13 cellular contexts compared by ENCODE assay signal in the genomic region with DNA sequence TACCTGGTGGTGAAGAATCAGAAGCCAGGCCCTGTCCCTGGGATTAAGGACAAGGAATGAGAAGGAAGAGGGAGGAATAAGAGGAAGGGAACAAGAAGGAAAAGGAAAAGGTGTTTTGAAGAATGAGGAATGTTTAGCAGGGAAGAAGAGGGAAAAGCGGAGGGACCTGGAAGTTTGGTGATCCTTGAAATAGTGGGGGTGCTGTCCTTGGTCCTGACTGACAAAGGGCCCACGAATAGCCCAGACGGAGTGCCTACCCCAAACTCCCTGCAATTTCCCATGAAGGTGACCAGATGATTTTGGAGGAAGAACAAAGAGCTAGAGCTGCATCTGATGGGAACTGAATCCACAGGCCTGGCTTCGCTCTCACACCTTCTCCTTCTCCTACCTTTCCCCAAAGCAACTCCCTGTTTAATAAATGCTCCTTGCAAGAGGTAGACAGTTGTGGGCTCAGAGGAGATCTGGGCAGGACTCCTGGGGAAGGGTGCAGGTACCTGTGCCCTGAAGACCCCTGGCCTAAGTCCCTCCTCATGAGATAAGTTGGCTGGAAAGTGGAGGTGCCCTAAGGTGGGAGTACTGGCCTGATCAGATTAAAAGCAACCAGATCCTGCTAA. TPM values are rescaled to one million over a fixed set of nuclear protein-coding genes. Genes with fewer than 3 reads are reported as not detected.
A peak's percentile ranks its signal among the peaks of the same experiment; 100 is the strongest.
DNase-seq lines count a peak whose midpoint lies in the region; ATAC-seq, FAIRE-seq and TF ChIP-seq lines count a peak whose summit lies in the region.
"Had no signal": no experiment of that assay in that cellular context is flagged by ENCODE, and none has a peak within 500 bp of the region (broad histone marks: within the 10 kb centered on the region; RNA-seq: fewer than 3 reads in every experiment).

No MANE protein-coding gene starts in this region.

- no TSS peak for BruUV-seq in HepG2 (replicated peaks; lab: Mats Ljungman, UMichigan)

- H3K4me3 Mint-ChIP-seq in activated naive CD8-positive, alpha-beta T cell treated with anti-CD3 and anti-CD28 coated beads for 36 hours = no peak overlapping the region
- H3K4me3 Mint-ChIP-seq: activated T-cell treated with anti-CD3 and anti-CD28 coated beads, Interleukin-2, amount 50 U/mL, for 72 hours had no signal

- DNase-seq in HepG2 (ENCODE audit: low spot score) = no peak
- no peak for DNase-seq in right lobe of liver
- no peak for DNase-seq in WERI-Rb-1
- DNase-seq in hepatocyte (ENCODE audit: low spot score) = peak; percentile 49
- no peak for DNase-seq in activated naive CD8-positive, alpha-beta T cell treated with anti-CD3 and anti-CD28 coated beads for 36 hours
- DNase-seq in RPMI8226 = no peak
- DNase-seq: activated CD4-positive, alpha-beta T cell treated with anti-CD3 and anti-CD28 coated beads for 4 hours; activated T-cell treated with anti-CD3 and anti-CD28 coated beads, Interleukin-2, amount 50 U/mL, for 72 hours; body of pancreas; stimulated activated naive CD4-positive, alpha-beta T cell had no signal

- no peaks in the 10 kb centered on the region for H4K20me1 ChIP-seq in HepG2 (ENCODE audit: insufficient read depth, low read length)
- no peaks in the 10 kb centered on the region for H4K20me1 ChIP-seq in hepatocyte (ENCODE audit: insufficient read depth, poor library complexity, severe bottlenecking)

- H3K4me3 ChIP-seq in HepG2 (replicated peaks in 1 of 3; ENCODE audit: insufficient read depth in 1 of 3, low read depth in 2 of 3, low read length in 3 of 3) = no peak overlapping the region
- H3K4me3 ChIP-seq in right lobe of liver = no peak overlapping the region
- no peak overlapping the region for H3K4me3 ChIP-seq in WERI-Rb-1 (ENCODE audit: low read depth, low read length)
- no peak overlapping the region for H3K4me3 ChIP-seq in hepatocyte
- H3K4me3 ChIP-seq: body of pancreas had no signal

- no peak overlapping the region for H3K27ac Mint-ChIP-seq in activated naive CD8-positive, alpha-beta T cell treated with anti-CD3 and anti-CD28 coated beads for 36 hours
- H3K27ac Mint-ChIP-seq: activated T-cell treated with anti-CD3 and anti-CD28 coated beads, Interleukin-2, amount 50 U/mL, for 72 hours had no signal

- CTCF ChIA-PET in HepG2 (lab: Yijun Ruan, JAX; ENCODE audit: low intra/inter-chr PET ratio, low total read pairs) = no interaction called here

- H3K79me2 ChIP-seq in HepG2 (ENCODE audit: insufficient read depth, low read length) (no peaks in the 10 kb centered on the region), hepatocyte (no peaks in the 10 kb centered on the region)

- no peaks in the 10 kb centered on the region for H3K4me1 ChIP-seq in HepG2 (ENCODE audit: insufficient read depth, low read length)
- H3K4me1 ChIP-seq in right lobe of liver = no peaks in the 10 kb centered on the region
- no peaks in the 10 kb centered on the region for H3K4me1 ChIP-seq in hepatocyte (ENCODE audit: insufficient read depth)
- H3K4me1 ChIP-seq: body of pancreas had no signal

- TF ChIP-seq POLR2A in HepG2 (IDR thresholded peaks at IDR 0.05; ENCODE audit: insufficient read depth in 1 of 2, low read depth in 2 of 2, low read length in 2 of 2) (no peak), right lobe of liver (IDR thresholded peaks at IDR 0.05) (no peak)

- H3K27me3 ChIP-seq in HepG2 (ENCODE audit: control insufficient read depth in 1 of 2, insufficient read depth in 2 of 2, low read length in 2 of 2) (peaks cover 2 to 43% of the 10 kb centered on the region in 2 experiments; a peak in 4 of 5 replicates), right lobe of liver (no peaks in the 10 kb centered on the region), WERI-Rb-1 (ENCODE audit: insufficient read depth, low read depth, severe bottlenecking) (no peaks in the 10 kb centered on the region), hepatocyte (peaks cover 67% of the 10 kb centered on the region)
- H3K27me3 ChIP-seq: body of pancreas had no signal

- in situ Hi-C loops in HepG2 (cut with HindIII; ENCODE audit: extremely low pct_ligation_motif_present, low pct_unique_long_range_greater_than_20kb) = no loop called here

- no peak for FAIRE-seq in HepG2 (lab: Jason Lieb, UNC)

- no peaks in the 10 kb centered on the region for H3K36me3 Mint-ChIP-seq in activated naive CD8-positive, alpha-beta T cell treated with anti-CD3 and anti-CD28 coated beads for 36 hours

- no peak for TF ChIP-seq EP300 in HepG2 (IDR thresholded peaks at IDR 0.05; ENCODE audit: low read depth in 2 of 2, low read length in 2 of 2)
- TF ChIP-seq EP300 in HepG2 (CRISPR knock-in tag; IDR thresholded peaks at IDR 0.05; ENCODE audit: borderline replicate concordance) = no peak

- H2AFZ ChIP-seq in HepG2 (ENCODE audit: low read length) = no peak overlapping the region
- no peak overlapping the region for H2AFZ ChIP-seq in hepatocyte

- TF ChIP-seq CTCF in HepG2 (CRISPR knock-in tag; IDR thresholded peaks at IDR 0.05) (no peak), right lobe of liver (IDR thresholded peaks at IDR 0.05) (no peak), WERI-Rb-1 (IDR thresholded peaks at IDR 0.05; ENCODE audit: low read depth, low read length) (no peak), hepatocyte (IDR thresholded peaks at IDR 0.05; ENCODE audit: poor library complexity) (no peak)

- H3K9ac ChIP-seq in HepG2 (ENCODE audit: insufficient read depth, low read depth, low read length) = no peak overlapping the region

- no peaks in the 10 kb centered on the region for H3K9me2 ChIP-seq in hepatocyte (replicated peaks; ENCODE audit: insufficient read depth)

- ATAC-seq in HepG2 = no peak; the same call in 2 of the 3 replicates
- no peak for ATAC-seq in right lobe of liver
- ATAC-seq in HG03045 (IDR thresholded peaks at IDR 0.05; ENCODE audit: unreplicated experiment) = no peak
- ATAC-seq in HG03097 (IDR thresholded peaks at IDR 0.05; ENCODE audit: low FRiP score, unreplicated experiment) = no peak
- ATAC-seq: activated T-cell treated with anti-CD3 and anti-CD28 coated beads, Interleukin-2, amount 50 U/mL, for 72 hours; body of pancreas had no signal

- H3K4me1 Mint-ChIP-seq in activated naive CD8-positive, alpha-beta T cell treated with anti-CD3 and anti-CD28 coated beads for 36 hours = no peaks in the 10 kb centered on the region

- no peak overlapping the region for H3K4me2 ChIP-seq in HepG2 (ENCODE audit: low read depth, low read length)
- no peak overlapping the region for H3K4me2 ChIP-seq in hepatocyte

- H3K27ac ChIP-seq in HepG2 (ENCODE audit: extremely low read length, insufficient read depth, low read length) (no peak overlapping the region), right lobe of liver (no peak overlapping the region), WERI-Rb-1 (peak overlapping the region; percentile 3; the same call in 1 of the 2 replicates), hepatocyte (no peak overlapping the region)
- H3K27ac ChIP-seq: body of pancreas had no signal

- POLR2A ChIA-PET in HepG2 (lab: Yijun Ruan, JAX) = no interaction called here

- no peak for TF ChIP-seq RAD21 in HepG2 (CRISPR knock-in tag; IDR thresholded peaks at IDR 0.05)

- H3K27me3 Mint-ChIP-seq in activated naive CD8-positive, alpha-beta T cell treated with anti-CD3 and anti-CD28 coated beads for 36 hours = peaks cover 29% of the 10 kb centered on the region

- no peaks in the 10 kb centered on the region for H3K36me3 ChIP-seq in HepG2 (replicated peaks in 1 of 2; ENCODE audit: control insufficient read depth in 1 of 2, insufficient read depth in 2 of 2, low read length in 2 of 2)
- no peaks in the 10 kb centered on the region for H3K36me3 ChIP-seq in right lobe of liver
- no peaks in the 10 kb centered on the region for H3K36me3 ChIP-seq in WERI-Rb-1
- H3K36me3 ChIP-seq in hepatocyte (replicated peaks; ENCODE audit: insufficient read depth, low read depth) = no peaks in the 10 kb centered on the region

- H3K9me3 Mint-ChIP-seq in activated naive CD8-positive, alpha-beta T cell treated with anti-CD3 and anti-CD28 coated beads for 36 hours = no peaks in the 10 kb centered on the region
- H3K9me3 Mint-ChIP-seq: activated T-cell treated with anti-CD3 and anti-CD28 coated beads, Interleukin-2, amount 50 U/mL, for 72 hours had no signal

- intact Hi-C loops in HepG2 (cut with micrococcal nuclease; ENCODE audit: unreplicated experiment) (no loop called here), right lobe of liver (cut with DNase I) (no loop called here)

- 7% methylated on average over 4 of the region's 4 CpGs for WGBS in HepG2 (ENCODE audit: low lambda C conversion rate)
- WGBS in right lobe of liver (ENCODE audit: insufficient coverage, low coverage, low lambda C conversion rate, missing lambda C conversion rate) = 17% methylated on average over 4 of the region's 4 CpGs
- WGBS in hepatocyte (ENCODE audit: low lambda C conversion rate, missing lambda C conversion rate) = 26% methylated on average over 4 of the region's 4 CpGs

- no peaks in the 10 kb centered on the region for H3K9me3 ChIP-seq in HepG2 (ENCODE audit: low read length)
- H3K9me3 ChIP-seq in right lobe of liver = no peaks in the 10 kb centered on the region
- no peaks in the 10 kb centered on the region for H3K9me3 ChIP-seq in WERI-Rb-1 (ENCODE audit: severe bottlenecking)
- H3K9me3 ChIP-seq in hepatocyte (ENCODE audit: low read depth) = no peaks in the 10 kb centered on the region
- H3K9me3 ChIP-seq: body of pancreas had no signal

RNA-seq across cellular contexts. Expression of a gene that starts 19.3 kb away (rescaled TPM):
- total RNA-seq in HepG2 (2016; rRNA removed; fragmentation: Illumina TruSeq; extraction: Trizol) (18.0 and 27.7 TPM in 2 replicates), right lobe of liver (1 to 10 TPM in 1 of 6 experiments, under 1 TPM in 5; 0.22 to 1.1 (median 0.57) TPM), hepatocyte (31.9 and 34.8 TPM in 2 replicates)
- 8.5 and 8.9 TPM in 2 replicates for total RNA-seq in HepG2 (2016; cell fraction: cytosol; rRNA removed; fragmentation: Illumina TruSeq; extraction: Trizol; ENCODE audit: low read depth)
- total RNA-seq in HepG2 (2016; cell fraction: insoluble cytoplasmic fraction; rRNA removed; fragmentation: Illumina TruSeq; extraction: Trizol) = 14.9 and 26.2 TPM in 2 replicates
- total RNA-seq in HepG2 (2016; cell fraction: membrane; rRNA removed; fragmentation: Illumina TruSeq; extraction: Trizol) = 21.1 and 23.2 TPM in 2 replicates
- 32.0 and 35.5 TPM in 2 replicates for total RNA-seq in HepG2 (2016; cell fraction: nucleus; rRNA removed; fragmentation: Illumina TruSeq; extraction: Trizol)
- polyA plus RNA-seq in HepG2 (2011; rRNA removed) (16.7 and 16.8 TPM in 2 replicates), hepatocyte (18.2 and 19.5 TPM in 2 replicates)
- 12.0 and 21.9 TPM in 2 replicates for polyA plus RNA-seq in HepG2 (2011; cell fraction: cytosol; rRNA removed)
- 46.9 and 60.7 TPM in 2 replicates for polyA plus RNA-seq in HepG2 (2011; cell fraction: nucleus; rRNA removed)
- polyA plus RNA-seq in HepG2 (2012) = 10.6 and 15.7 TPM in 2 replicates
- 6.1 and 8.0 TPM in 2 replicates for polyA plus RNA-seq in HepG2 (2016; cell fraction: cytosol; fragmentation: Illumina TruSeq; extraction: Trizol; ENCODE audit: low read depth)
- polyA plus RNA-seq in HepG2 (2016; cell fraction: insoluble cytoplasmic fraction; fragmentation: Illumina TruSeq; extraction: Trizol; ENCODE audit: low read depth) = 14.9 and 20.6 TPM in 2 replicates
- polyA plus RNA-seq in HepG2 (2016; cell fraction: membrane; fragmentation: Illumina TruSeq; extraction: Trizol; ENCODE audit: low read depth) = 16.2 and 17.5 TPM in 2 replicates
- polyA plus RNA-seq in HepG2 (2016; cell fraction: nucleus; fragmentation: Illumina TruSeq; extraction: Trizol; ENCODE audit: insufficient read depth, low read depth) = 52.2 and 57.1 TPM in 2 replicates
- 32.5 and 65.2 TPM in 2 replicates for polyA minus RNA-seq in HepG2 (2011; rRNA and poly(A)+ RNA removed; ENCODE audit: low replicate concordance)
- 8.6 and 15.6 TPM in 2 replicates for polyA minus RNA-seq in HepG2 (2011; cell fraction: cytosol; rRNA and poly(A)+ RNA removed)
- polyA minus RNA-seq in HepG2 (2011; cell fraction: nucleus; rRNA and poly(A)+ RNA removed) = 36.6 and 46.4 TPM in 2 replicates
- total RNA-seq in activated naive CD8-positive, alpha-beta T cell treated with anti-CD3 and anti-CD28 coated beads for 36 hours = under 1 TPM; 0.25 to 0.28 TPM

RNA-seq across cellular contexts. Expression of a gene that starts 50.0 kb away (rescaled TPM):
- total RNA-seq in HepG2 (2016; rRNA removed; fragmentation: Illumina TruSeq; extraction: Trizol) = 11.9 and 16.8 TPM in 2 replicates
- total RNA-seq in HepG2 (2016; cell fraction: cytosol; rRNA removed; fragmentation: Illumina TruSeq; extraction: Trizol; ENCODE audit: low read depth) = 2.4 and 4.1 TPM in 2 replicates
- 10.6 and 15.0 TPM in 2 replicates for total RNA-seq in HepG2 (2016; cell fraction: insoluble cytoplasmic fraction; rRNA removed; fragmentation: Illumina TruSeq; extraction: Trizol)
- total RNA-seq in HepG2 (2016; cell fraction: membrane; rRNA removed; fragmentation: Illumina TruSeq; extraction: Trizol) = 9.3 and 10.0 TPM in 2 replicates
- 18.9 and 21.6 TPM in 2 replicates for total RNA-seq in HepG2 (2016; cell fraction: nucleus; rRNA removed; fragmentation: Illumina TruSeq; extraction: Trizol)
- 71.5 and 86.1 TPM in 2 replicates for polyA plus RNA-seq in HepG2 (2011; rRNA removed)
- polyA plus RNA-seq in HepG2 (2011; cell fraction: cytosol; rRNA removed) = 38.5 and 39.6 TPM in 2 replicates
- polyA plus RNA-seq in HepG2 (2011; cell fraction: nucleus; rRNA removed) = 337 and 354 TPM in 2 replicates
- polyA plus RNA-seq in HepG2 (2012) = 24.0 and 38.4 TPM in 2 replicates
- polyA plus RNA-seq in HepG2 (2016; cell fraction: cytosol; fragmentation: Illumina TruSeq; extraction: Trizol; ENCODE audit: low read depth) = 3.0 and 4.5 TPM in 2 replicates
- polyA plus RNA-seq in HepG2 (2016; cell fraction: insoluble cytoplasmic fraction; fragmentation: Illumina TruSeq; extraction: Trizol; ENCODE audit: low read depth) = 14.7 and 15.8 TPM in 2 replicates
- 9.2 and 10.1 TPM in 2 replicates for polyA plus RNA-seq in HepG2 (2016; cell fraction: membrane; fragmentation: Illumina TruSeq; extraction: Trizol; ENCODE audit: low read depth)
- polyA plus RNA-seq in HepG2 (2016; cell fraction: nucleus; fragmentation: Illumina TruSeq; extraction: Trizol; ENCODE audit: insufficient read depth, low read depth) = 49.5 and 57.7 TPM in 2 replicates
- 78.6 and 219 TPM in 2 replicates for polyA minus RNA-seq in HepG2 (2011; rRNA and poly(A)+ RNA removed; ENCODE audit: low replicate concordance)
- polyA minus RNA-seq in HepG2 (2011; cell fraction: cytosol; rRNA and poly(A)+ RNA removed) = 20.9 and 30.7 TPM in 2 replicates
- polyA minus RNA-seq in HepG2 (2011; cell fraction: nucleus; rRNA and poly(A)+ RNA removed) = 46.2 and 58.2 TPM in 2 replicates
- total RNA-seq in right lobe of liver = 10 to 100 TPM in 2 of 6 experiments, 1 to 10 TPM in 4; 4.0 to 17.0 (median 7.6) TPM
- total RNA-seq in hepatocyte = 92.4 and 102 TPM in 2 replicates
- 93.6 and 126 TPM in 2 replicates for polyA plus RNA-seq in hepatocyte
- 10 to 100 TPM; 12.6 to 13.9 TPM for total RNA-seq in activated naive CD8-positive, alpha-beta T cell treated with anti-CD3 and anti-CD28 coated beads for 36 hours

RNA-seq across cellular contexts. Expression of a gene that starts 50.1 kb away (rescaled TPM):
- total RNA-seq in HepG2 (2016; rRNA removed; fragmentation: Illumina TruSeq; extraction: Trizol) (0.07 TPM in 2 replicates), right lobe of liver (under 1 TPM; 0.12 to 0.60 (median 0.27) TPM), hepatocyte (0.24 TPM in 1 of 2 replicates, not detected in the other)
- not detected in 2 replicates for total RNA-seq in HepG2 (2016; cell fraction: cytosol; rRNA removed; fragmentation: Illumina TruSeq; extraction: Trizol; ENCODE audit: low read depth)
- 0.09 TPM in 1 of 2 replicates, not detected in the other for total RNA-seq in HepG2 (2016; cell fraction: insoluble cytoplasmic fraction; rRNA removed; fragmentation: Illumina TruSeq; extraction: Trizol)
- total RNA-seq in HepG2 (2016; cell fraction: membrane; rRNA removed; fragmentation: Illumina TruSeq; extraction: Trizol) = 0.10 TPM in 1 of 2 replicates, not detected in the other
- 0.13 and 0.22 TPM in 2 replicates for total RNA-seq in HepG2 (2016; cell fraction: nucleus; rRNA removed; fragmentation: Illumina TruSeq; extraction: Trizol)
- polyA plus RNA-seq in HepG2 (2011; rRNA removed) (0.20 and 0.26 TPM in 2 replicates), hepatocyte (0.68 TPM in 1 of 2 replicates, not detected in the other)
- polyA plus RNA-seq in HepG2 (2011; cell fraction: cytosol; rRNA removed) = 0.15 and 0.16 TPM in 2 replicates
- 0.87 and 1.6 TPM in 2 replicates for polyA plus RNA-seq in HepG2 (2011; cell fraction: nucleus; rRNA removed)
- polyA plus RNA-seq in HepG2 (2012) = 0.09 and 0.21 TPM in 2 replicates
- polyA plus RNA-seq in HepG2 (2016; cell fraction: cytosol; fragmentation: Illumina TruSeq; extraction: Trizol; ENCODE audit: low read depth) = 0.05 and 0.09 TPM in 2 replicates
- polyA plus RNA-seq in HepG2 (2016; cell fraction: insoluble cytoplasmic fraction; fragmentation: Illumina TruSeq; extraction: Trizol; ENCODE audit: low read depth) = 0.08 TPM in 1 of 2 replicates, not detected in the other
- polyA plus RNA-seq in HepG2 (2016; cell fraction: membrane; fragmentation: Illumina TruSeq; extraction: Trizol; ENCODE audit: low read depth) = 0.16 TPM in 1 of 2 replicates, not detected in the other
- not detected in 2 replicates for polyA plus RNA-seq in HepG2 (2016; cell fraction: nucleus; fragmentation: Illumina TruSeq; extraction: Trizol; ENCODE audit: insufficient read depth, low read depth)
- polyA minus RNA-seq in HepG2 (2011; rRNA and poly(A)+ RNA removed; ENCODE audit: low replicate concordance) = 1.3 TPM in 1 of 2 replicates, not detected in the other
- polyA minus RNA-seq in HepG2 (2011; cell fraction: cytosol; rRNA and poly(A)+ RNA removed) = not detected in 2 replicates
- polyA minus RNA-seq in HepG2 (2011; cell fraction: nucleus; rRNA and poly(A)+ RNA removed) = 0.13 TPM in 1 of 2 replicates, not detected in the other
- not detected for total RNA-seq in activated naive CD8-positive, alpha-beta T cell treated with anti-CD3 and anti-CD28 coated beads for 36 hours
- total RNA-seq: activated T-cell treated with anti-CD3 and anti-CD28 coated beads, Interleukin-2, amount 50 U/mL, for 72 hours; mucosa of gallbladder had no signal

RNA-seq across cellular contexts. Expression of a gene that starts 50.1 kb away (rescaled TPM):
- total RNA-seq in HepG2 (2016; rRNA removed; fragmentation: Illumina TruSeq; extraction: Trizol) = 0.60 and 0.73 TPM in 2 replicates
- 0.51 and 0.62 TPM in 2 replicates for total RNA-seq in HepG2 (2016; cell fraction: cytosol; rRNA removed; fragmentation: Illumina TruSeq; extraction: Trizol; ENCODE audit: low read depth)
- 0.42 and 1.1 TPM in 2 replicates for total RNA-seq in HepG2 (2016; cell fraction: insoluble cytoplasmic fraction; rRNA removed; fragmentation: Illumina TruSeq; extraction: Trizol)
- total RNA-seq in HepG2 (2016; cell fraction: membrane; rRNA removed; fragmentation: Illumina TruSeq; extraction: Trizol) = 0.40 and 0.65 TPM in 2 replicates
- 1.1 and 1.3 TPM in 2 replicates for total RNA-seq in HepG2 (2016; cell fraction: nucleus; rRNA removed; fragmentation: Illumina TruSeq; extraction: Trizol)
- 0.58 and 0.78 TPM in 2 replicates for polyA plus RNA-seq in HepG2 (2011; rRNA removed)
- polyA plus RNA-seq in HepG2 (2011; cell fraction: cytosol; rRNA removed) = 0.42 TPM in 2 replicates
- polyA plus RNA-seq in HepG2 (2011; cell fraction: nucleus; rRNA removed) = 3.9 and 4.2 TPM in 2 replicates
- 1.4 and 1.9 TPM in 2 replicates for polyA plus RNA-seq in HepG2 (2012)
- 0.14 and 0.16 TPM in 2 replicates for polyA plus RNA-seq in HepG2 (2016; cell fraction: cytosol; fragmentation: Illumina TruSeq; extraction: Trizol; ENCODE audit: low read depth)
- 0.49 and 0.68 TPM in 2 replicates for polyA plus RNA-seq in HepG2 (2016; cell fraction: insoluble cytoplasmic fraction; fragmentation: Illumina TruSeq; extraction: Trizol; ENCODE audit: low read depth)
- 0.29 and 0.30 TPM in 2 replicates for polyA plus RNA-seq in HepG2 (2016; cell fraction: membrane; fragmentation: Illumina TruSeq; extraction: Trizol; ENCODE audit: low read depth)
- 1.2 and 1.4 TPM in 2 replicates for polyA plus RNA-seq in HepG2 (2016; cell fraction: nucleus; fragmentation: Illumina TruSeq; extraction: Trizol; ENCODE audit: insufficient read depth, low read depth)
- 1.4 and 3.3 TPM in 2 replicates for polyA minus RNA-seq in HepG2 (2011; rRNA and poly(A)+ RNA removed; ENCODE audit: low replicate concordance)
- 0.49 TPM in 1 of 2 replicates, not detected in the other for polyA minus RNA-seq in HepG2 (2011; cell fraction: cytosol; rRNA and poly(A)+ RNA removed)
- polyA minus RNA-seq in HepG2 (2011; cell fraction: nucleus; rRNA and poly(A)+ RNA removed) = 1.2 and 1.3 TPM in 2 replicates
- under 1 TPM in 5 of 6 experiments, not detected in 1; 0.15 to 0.50 (median 0.20) TPM for total RNA-seq in right lobe of liver
- 2.5 and 6.0 TPM in 2 replicates for total RNA-seq in hepatocyte
- polyA plus RNA-seq in hepatocyte = 8.4 and 10.5 TPM in 2 replicates
- total RNA-seq in activated naive CD8-positive, alpha-beta T cell treated with anti-CD3 and anti-CD28 coated beads for 36 hours = under 1 TPM; 0.14 to 0.66 TPM

Comparison
In these comparisons a context has a peak if more than half of its experiments do, and no peak if none do; other contexts are left out.
1. RNA of a gene that starts 19.3 kb away (total RNA-seq): 31.9 to 34.8 TPM in hepatocyte and 8.5 to 35.5 TPM in HepG2; 0.22 to 1.1 TPM in right lobe of liver and 0.25 to 0.28 TPM in activated naive CD8-positive, alpha-beta T cell treated with anti-CD3 and anti-CD28 coated beads for 36 hours; every median in the first group is over 4 times any median in the second.